Comparison of ENCODE assay signal across 1 cellular context in the genomic region with DNA sequence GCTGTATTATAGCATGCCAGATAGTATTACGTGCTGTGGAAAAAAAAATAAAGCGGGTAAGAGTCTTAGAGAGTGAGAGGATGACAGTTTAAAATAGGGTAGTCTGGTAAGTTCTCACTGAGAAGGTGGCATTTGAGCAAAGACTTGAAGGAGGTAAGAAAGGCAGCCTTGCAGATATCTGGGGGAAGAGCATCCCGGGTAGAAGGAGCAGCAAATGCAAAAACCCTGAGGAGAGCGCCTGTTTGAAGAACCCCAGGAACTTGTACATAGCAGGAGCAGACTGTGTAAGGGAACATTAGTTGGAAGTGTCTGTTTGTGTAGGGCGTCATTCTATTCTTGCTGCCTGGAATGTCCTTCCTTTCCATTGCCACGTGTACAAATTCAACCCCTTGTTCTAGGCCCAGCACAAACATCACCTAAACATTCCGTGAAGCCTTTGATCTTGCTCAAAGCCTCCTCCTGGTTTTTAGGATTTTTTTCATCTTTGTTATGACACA.
TF ChIP-seq lines count a peak whose summit lies in the region.

No MANE protein-coding gene starts in this region.

TF ChIP-seq in IMR-90, 13 proteins besides CTCF, POLR2A, EP300 and RAD21:
- no peak for TF ChIP-seq BHLHE40 (IDR thresholded peaks at IDR 0.05; ENCODE audit: low read depth, low read length)
- no peak for TF ChIP-seq MXI1 (IDR thresholded peaks at IDR 0.05; ENCODE audit: borderline replicate concordance, low read depth, low read length)
- no peak for TF ChIP-seq NFE2L2 (IDR thresholded peaks at IDR 0.05; ENCODE audit: low read depth, low read length)
TF ChIP-seq in IMR-90: peak in this region for 0.
